In genomic region chr22:17846326-17846992, GRCh38 we compare ENCODE assay signal across 12 cellular contexts.
A peak's percentile ranks its signal among the peaks of the same experiment; 100 is the strongest.
DNase-seq lines count a peak whose midpoint lies in the region; ATAC-seq and TF ChIP-seq lines count a peak whose summit lies in the region.
"Had no signal": no experiment of that assay in that cellular context is flagged by ENCODE, and none has a peak within 500 bp of the region (broad histone marks: within the 10 kb centered on the region; RNA-seq: fewer than 3 reads in every experiment).

No MANE protein-coding gene starts in this region.

- intact Hi-C loops in Right ventricle myocardium inferior (cut with DNase I) (no loop called here), cardiac septum (cut with DNase I) (no loop called here), left ventricle myocardium superior (cut with micrococcal nuclease) (no loop called here), psoas muscle (cut with DNase I) (no loop called here)

- POLR2A ChIA-PET in activated CD4-positive, alpha-beta T cell treated with anti-CD3 and anti-CD28 coated beads, Interleukin-2, amount 10 ng/mL, durations not matched to agents 7 days and 5 days (lab: Charles Lee) = no interaction called here

- no peak for TF ChIP-seq CTCF in psoas muscle (IDR thresholded peaks at IDR 0.05)
- TF ChIP-seq CTCF in GM13976 (IDR thresholded peaks at IDR 0.05; ENCODE audit: borderline replicate concordance, control extremely low read depth, extremely low read depth, insufficient read depth, missing control alignments) = no peak

- no peaks in the 10 kb centered on the region for H3K27me3 ChIP-seq in psoas muscle (ENCODE audit: insufficient read depth in 3 of 3, low read length in 2 of 3)

- H3K36me3 ChIP-seq in psoas muscle (ENCODE audit: insufficient read depth in 1 of 2, low read depth in 1 of 2) = peaks cover 0 to 3% of the 10 kb centered on the region in 2 donors

- H3K4me3 ChIP-seq in psoas muscle = no peak overlapping the region

- no peak overlapping the region for H3K27ac Mint-ChIP-seq in activated CD4-positive, alpha-beta T cell treated with anti-CD3 and anti-CD28 coated beads, Interleukin-2, amount 10 ng/mL, durations not matched to agents 7 days and 5 days

- H3K9me3 Mint-ChIP-seq in activated CD4-positive, alpha-beta T cell treated with anti-CD3 and anti-CD28 coated beads, Interleukin-2, amount 10 ng/mL, durations not matched to agents 7 days and 5 days = no peaks in the 10 kb centered on the region

- no peak overlapping the region for H3K4me3 Mint-ChIP-seq in activated CD4-positive, alpha-beta T cell treated with anti-CD3 and anti-CD28 coated beads, Interleukin-2, amount 10 ng/mL, durations not matched to agents 7 days and 5 days

- no peaks in the 10 kb centered on the region for H3K9me3 ChIP-seq in psoas muscle

- H3K4me1 Mint-ChIP-seq in activated CD4-positive, alpha-beta T cell treated with anti-CD3 and anti-CD28 coated beads, Interleukin-2, amount 10 ng/mL, durations not matched to agents 7 days and 5 days = peaks cover 7% of the 10 kb centered on the region

- H3K36me3 Mint-ChIP-seq in activated CD4-positive, alpha-beta T cell treated with anti-CD3 and anti-CD28 coated beads, Interleukin-2, amount 10 ng/mL, durations not matched to agents 7 days and 5 days (ENCODE audit: low read depth) = no peaks in the 10 kb centered on the region

- 26 to 54% (median 31%) methylated on average over 13 of the region's 13 CpGs for WGBS in psoas muscle, 3 donors

- peak overlapping the region; percentile 83 for H3K27ac ChIP-seq in psoas muscle

- DNase-seq in Right ventricle myocardium inferior (ENCODE audit: missing footprints) (no peak), cardiac septum (ENCODE audit: low spot score) (no peak), left ventricle myocardium superior (no peak), psoas muscle (no peak), GM13976 (ENCODE audit: low spot score) (no peak), NCI-H187 treated with DMSO at 0.1 percent for 48 hours (lab: John Stamatoyannopoulos, UW) (no peak)
- no peak for DNase-seq in activated CD4-positive, alpha-beta T cell treated with anti-CD3 and anti-CD28 coated beads, Interleukin-2, amount 10 ng/mL, durations not matched to agents 7 days and 5 days
- DNase-seq: ACHN; activated T-cell treated with anti-CD3 and anti-CD28 coated beads, Interleukin-2, amount 50 U/mL, for 1 hour; NCI-H2227 treated with DMSO at 0.1 percent for 48 hours; stimulated activated CD4-positive, alpha-beta T cell treated with anti-CD3 and anti-CD28 coated beads, Interleukin-2, amount 100 ng/mL, for 48 hours had no signal

- no peaks in the 10 kb centered on the region for H3K27me3 Mint-ChIP-seq in activated CD4-positive, alpha-beta T cell treated with anti-CD3 and anti-CD28 coated beads, Interleukin-2, amount 10 ng/mL, durations not matched to agents 7 days and 5 days

- ATAC-seq in Right ventricle myocardium inferior = peak; percentile 53
- ATAC-seq in left ventricle myocardium superior = peak; percentile 64
- peak; percentile 11 to 76 (median 65) for ATAC-seq in psoas muscle
- ATAC-seq in HG03045 (IDR thresholded peaks at IDR 0.05; ENCODE audit: unreplicated experiment) = no peak

- CTCF ChIA-PET in activated CD4-positive, alpha-beta T cell treated with anti-CD3 and anti-CD28 coated beads, Interleukin-2, amount 10 ng/mL, durations not matched to agents 7 days and 5 days (lab: Charles Lee) = no interaction called here

- in situ Hi-C loops in GM13976 (cut with MboI; ENCODE audit: low sequenced_read_pairs, unreplicated experiment) = no loop called here

- H3K4me1 ChIP-seq in psoas muscle = peaks cover 35% of the 10 kb centered on the region
